In genomic region chr6:89385156-89385667, GRCh38 we compare ENCODE assay signal across 2 cellular contexts.
A peak's percentile ranks its signal among the peaks of the same experiment; 100 is the strongest.
TF ChIP-seq lines count a peak whose summit lies in the region.

No MANE protein-coding gene starts in this region.

TF ChIP-seq in IMR-90, 13 proteins besides CTCF, POLR2A, EP300 and RAD21:
- TF ChIP-seq MAFK (IDR thresholded peaks at IDR 0.05; ENCODE audit: low read depth, low read length) (peak; percentile 68), CHD1 (IDR thresholded peaks at IDR 0.05; ENCODE audit: low read depth, low read length) (no peak), MXI1 (IDR thresholded peaks at IDR 0.05; ENCODE audit: borderline replicate concordance, low read depth, low read length) (no peak)

TF ChIP-seq in K562, 482 proteins besides CTCF, POLR2A, EP300 and RAD21:
- TF ChIP-seq ZNF316 (IDR thresholded peaks at IDR 0.05), result peak; percentile 84
- no peak for TF ChIP-seq JUND (IDR thresholded peaks at IDR 0.05; ENCODE audit: borderline replicate concordance, low read depth, low read length)
- no peak; the same call in 2 of the 3 replicates for TF ChIP-seq JUND (tag; IDR thresholded peaks at IDR 0.05; ENCODE audit: borderline replicate concordance, low read depth, low read length)
- no peak for TF ChIP-seq POLR2B (IDR thresholded peaks at IDR 0.05; ENCODE audit: low read depth, partially characterized antibody)
- TF ChIP-seq, protein P1, sequence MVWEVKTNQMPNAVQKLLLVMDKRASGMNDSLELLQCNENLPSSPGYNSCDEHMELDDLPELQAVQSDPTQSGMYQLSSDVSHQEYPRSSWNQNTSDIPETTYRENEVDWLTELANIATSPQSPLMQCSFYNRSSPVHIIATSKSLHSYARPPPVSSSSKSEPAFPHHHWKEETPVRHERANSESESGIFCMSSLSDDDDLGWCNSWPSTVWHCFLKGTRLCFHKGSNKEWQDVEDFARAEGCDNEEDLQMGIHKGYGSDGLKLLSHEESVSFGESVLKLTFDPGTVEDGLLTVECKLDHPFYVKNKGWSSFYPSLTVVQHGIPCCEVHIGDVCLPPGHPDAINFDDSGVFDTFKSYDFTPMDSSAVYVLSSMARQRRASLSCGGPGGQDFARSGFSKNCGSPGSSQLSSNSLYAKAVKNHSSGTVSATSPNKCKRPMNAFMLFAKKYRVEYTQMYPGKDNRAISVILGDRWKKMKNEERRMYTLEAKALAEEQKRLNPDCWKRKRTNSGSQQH (CRISPR knock-in tag; IDR thresholded peaks at IDR 0.05), result no peak
- TF ChIP-seq NCOA1 (IDR thresholded peaks at IDR 0.05; ENCODE audit: low read depth), result no peak
- peak; percentile 47; the same call in 1 of the 2 replicates for TF ChIP-seq MAFF (IDR thresholded peaks at IDR 0.05; ENCODE audit: low read length)
- TF ChIP-seq, protein P2, sequence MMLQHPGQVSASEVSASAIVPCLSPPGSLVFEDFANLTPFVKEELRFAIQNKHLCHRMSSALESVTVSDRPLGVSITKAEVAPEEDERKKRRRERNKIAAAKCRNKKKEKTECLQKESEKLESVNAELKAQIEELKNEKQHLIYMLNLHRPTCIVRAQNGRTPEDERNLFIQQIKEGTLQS (IDR thresholded peaks at IDR 0.05), result peak; percentile 22; the same call in 1 of the 2 replicates
- TF ChIP-seq, protein P2 (CRISPR knock-in tag; conservative IDR thresholded peaks at IDR 0.05), result no peak
- TF ChIP-seq NFE2 (IDR thresholded peaks at IDR 0.05; ENCODE audit: low read depth), result 0 out of 2 replicates have a peak, but pooled peaks have one; percentile 19
- TF ChIP-seq MAFG (tag; conservative IDR thresholded peaks at IDR 0.05), result peak; percentile 70
- TF ChIP-seq MAFK (IDR thresholded peaks at IDR 0.05; ENCODE audit: low read length), result peak; percentile 44; the same call in 1 of the 2 replicates
- no peak for TF ChIP-seq KLF13 (tag; IDR thresholded peaks at IDR 0.05; ENCODE audit: borderline replicate concordance, low read depth)
- TF ChIP-seq PCBP1 (IDR thresholded peaks at IDR 0.05; ENCODE audit: low read depth, low read length, poor library complexity, severe bottlenecking), result no peak
- TF ChIP-seq NFRKB (IDR thresholded peaks at IDR 0.05; ENCODE audit: low read depth), result no peak
- no peak for TF ChIP-seq ZNF384 (IDR thresholded peaks at IDR 0.05; ENCODE audit: low read depth, low read length)
- no peak for TF ChIP-seq YBX1 (IDR thresholded peaks at IDR 0.05)
- peak; percentile 57 for TF ChIP-seq C11orf30 (IDR thresholded peaks at IDR 0.05; ENCODE audit: low read depth)
